ENCODE assay signal across 2 cellular contexts in the genomic region with DNA sequence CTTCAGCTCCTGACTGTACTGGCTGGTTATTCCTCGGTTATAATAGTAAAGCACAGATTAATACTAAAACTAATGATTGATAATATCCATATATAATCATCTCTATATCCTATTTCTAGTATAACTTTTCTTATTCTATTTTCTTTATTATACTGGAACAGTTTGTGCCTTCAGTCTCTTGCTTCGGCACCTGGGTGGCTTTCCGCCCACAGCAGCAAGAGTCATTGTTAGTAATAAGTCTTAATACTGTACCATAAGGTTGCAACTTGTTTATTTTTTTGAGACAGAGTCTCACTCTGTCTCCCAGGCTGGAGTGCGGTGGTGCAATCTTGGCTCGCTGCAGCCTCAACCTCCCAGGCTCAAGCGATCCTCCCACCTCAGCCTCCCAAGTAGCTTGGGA. TPM values are rescaled to one million over a fixed set of nuclear protein-coding genes. Genes with fewer than 3 reads are reported as not detected.
"Had no signal": no experiment of that assay in that cellular context is flagged by ENCODE, and none has a peak within 500 bp of the region (broad histone marks: within the 10 kb centered on the region; RNA-seq: fewer than 3 reads in every experiment).

No MANE protein-coding gene starts in this region.

RNA-seq across cellular contexts. Expression of a gene that starts 42.5 kb away (rescaled TPM):
- total RNA-seq: myocyte had no signal
- polyA plus RNA-seq: neural cell had no signal
